In genomic region chr17:76005263-76006149, GRCh38 we compare ENCODE assay signal across 9 cellular contexts. TPM values are rescaled to one million over a fixed set of nuclear protein-coding genes. Genes with fewer than 3 reads are reported as not detected.
DNase-seq lines count a peak whose midpoint lies in the region; ATAC-seq and TF ChIP-seq lines count a peak whose summit lies in the region.
"Had no signal": no experiment of that assay in that cellular context is flagged by ENCODE, and none has a peak within 500 bp of the region (broad histone marks: within the 10 kb centered on the region; RNA-seq: fewer than 3 reads in every experiment).

No MANE protein-coding gene starts in this region.

- no peaks in the 10 kb centered on the region for H3K36me3 ChIP-seq in thoracic aorta

- no peaks in the 10 kb centered on the region for H3K9me3 ChIP-seq in thoracic aorta

- H3K4me1 Mint-ChIP-seq in Calu3 (ENCODE audit: low read depth, unreplicated experiment), result peaks cover 12% of the 10 kb centered on the region
- no peaks in the 10 kb centered on the region for H3K4me1 Mint-ChIP-seq in activated T-cell treated with anti-CD3 and anti-CD28 coated beads, Interleukin-2, amount 50 U/mL, for 72 hours (ENCODE audit: low read depth)
- peaks cover 15% of the 10 kb centered on the region for H3K4me1 Mint-ChIP-seq in osteocyte (ENCODE audit: unreplicated experiment)

- no peaks in the 10 kb centered on the region for H3K4me1 ChIP-seq in thoracic aorta (ENCODE audit: control insufficient read depth in 1 of 2, low read depth in 2 of 2)

- H3K36me3 Mint-ChIP-seq in Calu3 (ENCODE audit: insufficient read depth, unreplicated experiment) (peaks cover 61% of the 10 kb centered on the region), osteocyte (ENCODE audit: unreplicated experiment) (peaks cover 3% of the 10 kb centered on the region)
- no peaks in the 10 kb centered on the region for H3K36me3 Mint-ChIP-seq in activated T-cell treated with anti-CD3 and anti-CD28 coated beads, Interleukin-2, amount 50 U/mL, for 72 hours (ENCODE audit: insufficient read depth in 2 of 2)

- no TSS peak for BruUV-seq in Calu3 (replicated peaks; lab: Mats Ljungman, UMichigan)

- ATAC-seq in activated T-cell treated with anti-CD3 and anti-CD28 coated beads, Interleukin-2, amount 50 U/mL, for 72 hours (replicated peaks in 1 of 2), result peak; percentile 70 to 73
- no peak for ATAC-seq in thoracic aorta (ENCODE audit: insufficient number of reproducible peaks, low FRiP score, low read depth)
- ATAC-seq in HG02642 (IDR thresholded peaks at IDR 0.05; ENCODE audit: poor library complexity, unreplicated experiment), result no peak

- no peak overlapping the region for H3K27ac ChIP-seq in thoracic aorta

- peak overlapping the region; percentile 14 for H3K4me3 Mint-ChIP-seq in Calu3 (ENCODE audit: low read depth, unreplicated experiment)
- H3K4me3 Mint-ChIP-seq in activated T-cell treated with anti-CD3 and anti-CD28 coated beads, Interleukin-2, amount 50 U/mL, for 72 hours, result no peak overlapping the region
- H3K4me3 Mint-ChIP-seq in osteocyte (ENCODE audit: unreplicated experiment), result no peak overlapping the region
- H3K4me3 Mint-ChIP-seq: T-helper 1 cell treated with Interleukin-12 subunit alpha and Interleukin-12 subunit beta and Interleukin-4 antibody, amounts not matched to agents 30 μg/mL and 1 μg/mL, for 36 hours had no signal

- H3K27me3 ChIP-seq in thoracic aorta (replicated peaks; ENCODE audit: insufficient read depth), result no peaks in the 10 kb centered on the region

- CTCF ChIA-PET in Calu3 (lab: Charles Lee), result interaction anchor here (0.6 to 2.4 kb wide), 8 partner anchors 12 to 771 kb away, joined by 3 to 22 read pairs (median 4); partner anchors contain the start of genes ACOX1, FBF1, MRPL38 and TEN1

- peak overlapping the region; percentile 53 for H3K27ac Mint-ChIP-seq in Calu3 (ENCODE audit: unreplicated experiment)
- H3K27ac Mint-ChIP-seq in activated T-cell treated with anti-CD3 and anti-CD28 coated beads, Interleukin-2, amount 50 U/mL, for 72 hours, result peak overlapping the region; percentile 0
- peak overlapping the region; percentile 14 for H3K27ac Mint-ChIP-seq in osteocyte (ENCODE audit: unreplicated experiment)
- H3K27ac Mint-ChIP-seq: T-helper 1 cell treated with Interleukin-12 subunit alpha and Interleukin-12 subunit beta and Interleukin-4 antibody, amounts not matched to agents 30 μg/mL and 1 μg/mL, for 36 hours had no signal

- H3K27me3 Mint-ChIP-seq in Calu3 (ENCODE audit: unreplicated experiment) (no peaks in the 10 kb centered on the region), osteocyte (ENCODE audit: unreplicated experiment) (no peaks in the 10 kb centered on the region)
- no peaks in the 10 kb centered on the region for H3K27me3 Mint-ChIP-seq in activated T-cell treated with anti-CD3 and anti-CD28 coated beads, Interleukin-2, amount 50 U/mL, for 72 hours (ENCODE audit: low read depth)

- DNase-seq in Calu3 (peak; percentile 91), LHCN-M2 (ENCODE audit: low read depth) (peak; percentile 47), RKO (ENCODE audit: low spot score) (peak; percentile 34), fibroblast of the aortic adventitia (ENCODE audit: low read depth) (peak; percentile 77), osteocyte (ENCODE audit: extremely low spot score, unreplicated experiment) (peak; percentile 93), thoracic aorta (ENCODE audit: low spot score) (peak; percentile 19)
- DNase-seq in activated T-cell treated with anti-CD3 and anti-CD28 coated beads, Interleukin-2, amount 50 U/mL, for 72 hours, result peak; percentile 83 to 91

- peak; percentile 71 for TF ChIP-seq CTCF in Calu3 (IDR thresholded peaks at IDR 0.05; ENCODE audit: unreplicated experiment)
- peak; percentile 68 for TF ChIP-seq CTCF in fibroblast of the aortic adventitia (IDR thresholded peaks at IDR 0.05; ENCODE audit: insufficient read depth, low read length)
- TF ChIP-seq CTCF in osteocyte (IDR thresholded peaks at IDR 0.05), result peak; percentile 75
- TF ChIP-seq CTCF in thoracic aorta (IDR thresholded peaks at IDR 0.05), result peak; percentile 60

- H3K9me3 Mint-ChIP-seq in Calu3 (ENCODE audit: low read depth, unreplicated experiment) (no peaks in the 10 kb centered on the region), osteocyte (ENCODE audit: unreplicated experiment) (no peaks in the 10 kb centered on the region)
- no peaks in the 10 kb centered on the region for H3K9me3 Mint-ChIP-seq in activated T-cell treated with anti-CD3 and anti-CD28 coated beads, Interleukin-2, amount 50 U/mL, for 72 hours
- H3K9me3 Mint-ChIP-seq: T-helper 1 cell treated with Interleukin-12 subunit alpha and Interleukin-12 subunit beta and Interleukin-4 antibody, amounts not matched to agents 30 μg/mL and 1 μg/mL, for 36 hours had no signal

- intact Hi-C loops in Calu3 (cut with micrococcal nuclease; ENCODE audit: unreplicated experiment), result loop anchor here (1.0 kb wide), 1 partner anchor 100 kb away; no protein-coding TSS in a partner anchor

- H3K4me3 ChIP-seq in fibroblast of the aortic adventitia (ENCODE audit: low read depth, low read length) (no peak overlapping the region), thoracic aorta (no peak overlapping the region)

RNA-seq across cellular contexts. Expression of gene CDK3, which starts 4.9 kb away (rescaled TPM):
- total RNA-seq in Calu3 (2022) (9.4 and 9.8 TPM in 2 replicates), LHCN-M2 (2014; rRNA removed) (2.9 and 3.8 TPM in 2 replicates), fibroblast of the aortic adventitia (ENCODE audit: low replicate concordance) (1.1 TPM in 1 of 2 replicates, not detected in the other), osteocyte (8.3 and 9.6 TPM in 2 replicates), thoracic aorta (1 to 10 TPM; 3.2 to 4.9 TPM)
- 2.1 TPM for polyA plus RNA-seq in LHCN-M2 (2012)
- 1 to 10 TPM; 8.7 to 9.1 TPM for total RNA-seq in activated T-cell treated with anti-CD3 and anti-CD28 coated beads, Interleukin-2, amount 50 U/mL, for 72 hours

RNA-seq across cellular contexts. Expression of gene EVPL, which starts 21.6 kb away (rescaled TPM):
- total RNA-seq in Calu3 (2022) (51.8 and 59.7 TPM in 2 replicates), LHCN-M2 (2014; rRNA removed) (not detected in 2 replicates), fibroblast of the aortic adventitia (ENCODE audit: low replicate concordance) (not detected in 2 replicates), osteocyte (not detected in 2 replicates), thoracic aorta (1 to 10 TPM; 1.4 to 1.6 TPM)
- polyA plus RNA-seq in LHCN-M2 (2012), result not detected
- under 1 TPM; 0.09 to 0.19 TPM for total RNA-seq in activated T-cell treated with anti-CD3 and anti-CD28 coated beads, Interleukin-2, amount 50 U/mL, for 72 hours

RNA-seq across cellular contexts. Expression of gene TEN1, which starts 26.5 kb away (rescaled TPM):
- total RNA-seq in Calu3 (2022) (15.3 and 15.8 TPM in 2 replicates), LHCN-M2 (2014; rRNA removed) (16.7 and 18.5 TPM in 2 replicates), fibroblast of the aortic adventitia (ENCODE audit: low replicate concordance) (16.0 and 18.3 TPM in 2 replicates), osteocyte (23.7 and 25.2 TPM in 2 replicates), thoracic aorta (1 to 10 TPM; 6.0 to 8.1 TPM)
- polyA plus RNA-seq in LHCN-M2 (2012), result 24.5 TPM
- 10 to 100 TPM; 18.2 to 21.8 TPM for total RNA-seq in activated T-cell treated with anti-CD3 and anti-CD28 coated beads, Interleukin-2, amount 50 U/mL, for 72 hours

RNA-seq across cellular contexts. Expression of gene ACOX1, which starts 26.5 kb away (rescaled TPM):
- 53.1 and 57.3 TPM in 2 replicates for total RNA-seq in Calu3 (2022)
- total RNA-seq in LHCN-M2 (2014; rRNA removed), result 30.5 and 36.2 TPM in 2 replicates
- polyA plus RNA-seq in LHCN-M2 (2012), result 17.4 TPM
- 10 to 100 TPM; 28.2 to 28.6 TPM for total RNA-seq in activated T-cell treated with anti-CD3 and anti-CD28 coated beads, Interleukin-2, amount 50 U/mL, for 72 hours
- total RNA-seq in fibroblast of the aortic adventitia (ENCODE audit: low replicate concordance), result 47.0 and 61.5 TPM in 2 replicates
- total RNA-seq in osteocyte, result 48.0 and 53.4 TPM in 2 replicates
- total RNA-seq in thoracic aorta, result 10 to 100 TPM; 22.5 to 37.6 TPM

Comparison
In these comparisons a context has a peak if more than half of its experiments do, and no peak if none do; other contexts are left out.
1. DNase-seq: peak in every context shown above with its lines; median percentile 93 in osteocyte; 91 in Calu3; 87 in activated T-cell treated with anti-CD3 and anti-CD28 coated beads, Interleukin-2, amount 50 U/mL, for 72 hours; 77 in fibroblast of the aortic adventitia; 47 in LHCN-M2; 34 in RKO; 19 in thoracic aorta.
2. H3K27ac Mint-ChIP-seq: peak in every context shown above with its lines; median percentile 53 in Calu3; 14 in osteocyte; 0 in activated T-cell treated with anti-CD3 and anti-CD28 coated beads, Interleukin-2, amount 50 U/mL, for 72 hours.
3. ATAC-seq: peak in activated T-cell treated with anti-CD3 and anti-CD28 coated beads, Interleukin-2, amount 50 U/mL, for 72 hours (2 of 2); none in thoracic aorta (single experiment) and HG02642 (single experiment).
4. RNA of gene EVPL, which starts 21.6 kb away (total RNA-seq): 51.8 to 59.7 TPM in Calu3; 1.4 to 1.6 TPM in thoracic aorta, 0.09 to 0.19 TPM in activated T-cell treated with anti-CD3 and anti-CD28 coated beads, Interleukin-2, amount 50 U/mL, for 72 hours, not detected in LHCN-M2, not detected in fibroblast of the aortic adventitia and not detected in osteocyte; every median in the first group is over 10 times any median in the second.
5. Peak in every context shown above with its lines, with median percentiles within 50 percentile points of each other: CTCF ChIP-seq.